ENCODE assay signal across 9 cellular contexts in the genomic region with DNA sequence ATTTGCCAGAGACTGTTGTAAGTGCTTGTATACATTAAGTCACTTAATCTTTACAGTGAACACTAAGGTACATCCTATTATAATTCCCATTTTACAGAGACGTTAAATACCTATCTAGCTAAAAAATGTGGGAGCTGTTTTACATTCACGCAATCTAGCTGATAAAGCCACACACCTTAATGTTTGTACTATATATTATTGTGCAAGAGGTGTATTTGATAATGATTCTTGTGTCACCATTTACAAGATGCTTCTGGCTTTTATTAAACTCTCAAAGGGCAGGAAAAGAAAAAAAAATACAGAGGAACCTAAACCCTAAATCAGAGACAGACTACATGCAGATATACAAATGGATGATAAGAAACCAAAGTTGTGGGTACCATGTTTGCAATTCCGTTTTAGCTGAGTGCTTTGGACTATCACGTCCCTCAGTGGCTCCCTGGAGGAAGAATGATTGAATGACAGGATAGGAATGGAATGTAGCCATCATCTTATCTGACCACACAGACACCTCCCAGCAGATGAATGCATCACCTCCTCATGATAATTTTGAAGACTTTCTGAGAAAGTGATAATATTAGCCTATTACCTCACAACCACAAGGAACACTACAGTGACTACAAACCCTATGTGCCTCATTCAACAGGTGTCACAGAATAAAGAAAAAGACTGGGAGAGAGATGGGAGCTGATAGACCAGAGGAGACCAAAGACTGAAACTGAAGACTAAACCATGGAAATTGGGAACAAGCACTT.
DNase-seq lines count a peak whose midpoint lies in the region; ATAC-seq and TF ChIP-seq lines count a peak whose summit lies in the region.
"Had no signal": no experiment of that assay in that cellular context is flagged by ENCODE, and none has a peak within 500 bp of the region (broad histone marks: within the 10 kb centered on the region; RNA-seq: fewer than 3 reads in every experiment).

No MANE protein-coding gene starts in this region.

- H2BK12ac ChIP-seq in H9 (ENCODE audit: insufficient read length, low read depth, low read length), result no peak overlapping the region

- H3K36me3 Mint-ChIP-seq in H9 (ENCODE audit: insufficient read depth in 1 of 3, low read depth in 3 of 3), result no peaks in the 10 kb centered on the region

- no peaks in the 10 kb centered on the region for H4K20me1 ChIP-seq in H9 (ENCODE audit: control insufficient read depth, insufficient read depth, insufficient read length)

- H3K79me1 ChIP-seq in H9 (ENCODE audit: insufficient read depth, low read depth, low read length, poor library complexity, severe bottlenecking), result no peaks in the 10 kb centered on the region

- H3K56ac ChIP-seq in H9 (ENCODE audit: insufficient read length, low read depth, low read length), result no peak overlapping the region

- H3K36me3 ChIP-seq in esophagus squamous epithelium (no peaks in the 10 kb centered on the region), psoas muscle (ENCODE audit: insufficient read depth in 1 of 2, low read depth in 1 of 2) (no peaks in the 10 kb centered on the region), body of pancreas (replicated peaks in 1 of 2; ENCODE audit: insufficient read depth in 1 of 2, low read depth in 2 of 2) (no peaks in the 10 kb centered on the region), thyroid gland (no peaks in the 10 kb centered on the region)

- no peak overlapping the region for H4K5ac ChIP-seq in H9 (ENCODE audit: insufficient read length, low read depth, low read length)

- TF ChIP-seq POLR2A in esophagus squamous epithelium (IDR thresholded peaks at IDR 0.05) (no peak), body of pancreas (IDR thresholded peaks at IDR 0.05) (no peak), thyroid gland (IDR thresholded peaks at IDR 0.05) (no peak)

- H4K91ac ChIP-seq in H9 (ENCODE audit: insufficient read length, low read depth, low read length), result no peak overlapping the region

- no peak overlapping the region for H3K18ac ChIP-seq in H9 (ENCODE audit: insufficient read length, low read depth, low read length)

- no peak overlapping the region for H2BK5ac ChIP-seq in H9 (ENCODE audit: insufficient read length, low read length)

- H2BK20ac ChIP-seq in H9 (ENCODE audit: low read depth, low read length, poor library complexity, severe bottlenecking), result no peak overlapping the region

- H3K4me2 ChIP-seq in H9 (ENCODE audit: insufficient read depth, insufficient read length, low read length), result peak overlapping the region; percentile 98

- no peak for TF ChIP-seq CTCF in H9 (conservative IDR thresholded peaks at IDR 0.05)
- no peak for TF ChIP-seq CTCF in esophagus squamous epithelium (IDR thresholded peaks at IDR 0.05)
- TF ChIP-seq CTCF in psoas muscle (IDR thresholded peaks at IDR 0.05), result no peak
- TF ChIP-seq CTCF in body of pancreas (IDR thresholded peaks at IDR 0.05), result no peak
- no peak for TF ChIP-seq CTCF in thyroid gland (IDR thresholded peaks at IDR 0.05)

- peaks cover 10% of the 10 kb centered on the region for H3K23me2 ChIP-seq in H9 (ENCODE audit: insufficient read length, low read depth, low read length, poor library complexity, severe bottlenecking)

- H3K4me1 Mint-ChIP-seq in H9, result peaks cover 24 to 25% of the 10 kb centered on the region in 2 experiments

- H2BK15ac ChIP-seq in H9 (ENCODE audit: low read depth, low read length), result no peak overlapping the region

- no peak overlapping the region for H2BK120ac ChIP-seq in H9 (ENCODE audit: low read depth, low read length, poor library complexity, severe bottlenecking)

- no CpG with 5 or more reads among the region's 4 CpGs for WGBS in H9 (ENCODE audit: extremely low coverage, insufficient read length, low lambda C conversion rate)
- WGBS in esophagus squamous epithelium, 2 donors, result 65 to 72% methylated on average over 4 of the region's 4 CpGs
- 52 to 73% (median 58%) methylated on average over 4 of the region's 4 CpGs for WGBS in psoas muscle, 3 donors
- 35 to 37% methylated on average over 4 of the region's 4 CpGs for WGBS in body of pancreas, 2 donors
- WGBS in thyroid gland, 2 donors, result 81 to 84% methylated on average over 4 of the region's 4 CpGs

- no peak overlapping the region for H3K4ac ChIP-seq in H9 (ENCODE audit: low read depth, low read length)

- no peak overlapping the region for H3K14ac ChIP-seq in H9 (ENCODE audit: insufficient read depth, low read length)

- H3K4me3 ChIP-seq in esophagus squamous epithelium (peak overlapping the region; percentile 36 to 73 (median 56)), psoas muscle (peak overlapping the region; percentile 73), body of pancreas (peak overlapping the region in 1 of 2 donors; percentile 14), thyroid gland (replicated peaks in 1 of 3) (peak overlapping the region in 1 of 3 donors; percentile 34)

- no peaks in the 10 kb centered on the region for H3K9me3 Mint-ChIP-seq in H9

- H3K27me3 ChIP-seq in H9 (ENCODE audit: insufficient read depth, low read length), result no peaks in the 10 kb centered on the region
- no peaks in the 10 kb centered on the region for H3K27me3 ChIP-seq in esophagus squamous epithelium
- H3K27me3 ChIP-seq in psoas muscle (ENCODE audit: insufficient read depth in 3 of 3, low read length in 2 of 3), result no peaks in the 10 kb centered on the region
- no peaks in the 10 kb centered on the region for H3K27me3 ChIP-seq in body of pancreas
- no peaks in the 10 kb centered on the region for H3K27me3 ChIP-seq in thyroid gland

- no peak overlapping the region for H2AFZ ChIP-seq in H9 (ENCODE audit: low read length)

- H3K27ac ChIP-seq in H9 (ENCODE audit: insufficient read length, low read depth, low read length), result no peak overlapping the region
- H3K27ac ChIP-seq in esophagus squamous epithelium, result peak overlapping the region in 3 of 4 donors; percentile 72 to 93 (median 87)
- peak overlapping the region; percentile 89 for H3K27ac ChIP-seq in psoas muscle
- peak overlapping the region in 2 of 4 donors; percentile 81 to 97 for H3K27ac ChIP-seq in body of pancreas
- H3K27ac ChIP-seq in thyroid gland, result no peak overlapping the region

- no peak overlapping the region for H3K27ac Mint-ChIP-seq in H9

- ATAC-seq in psoas muscle (peak; percentile 17 to 43 (median 29)), body of pancreas (no peak), GM21360 (IDR thresholded peaks at IDR 0.05; ENCODE audit: unreplicated experiment) (no peak), GM19463 (IDR thresholded peaks at IDR 0.05; ENCODE audit: unreplicated experiment) (no peak)

- H3K9me3 ChIP-seq in H9 (ENCODE audit: control insufficient read depth, low read depth, low read length), result no peaks in the 10 kb centered on the region
- no peaks in the 10 kb centered on the region for H3K9me3 ChIP-seq in esophagus squamous epithelium
- no peaks in the 10 kb centered on the region for H3K9me3 ChIP-seq in psoas muscle
- H3K9me3 ChIP-seq in body of pancreas, result no peaks in the 10 kb centered on the region
- no peaks in the 10 kb centered on the region for H3K9me3 ChIP-seq in thyroid gland

- DNase-seq in H9, result no peak
- peak; percentile 75 for DNase-seq in RPMI7951 (ENCODE audit: low read depth)
- DNase-seq in esophagus squamous epithelium (lab: John Stamatoyannopoulos, UW), result no peak
- no peak for DNase-seq in psoas muscle
- DNase-seq in body of pancreas, result no peak
- no peak for DNase-seq in thyroid gland
- DNase-seq: activated CD4-positive, alpha-beta T cell treated with anti-CD3 and anti-CD28 coated beads for 1 hour had no signal

- no peaks in the 10 kb centered on the region for H3K79me2 ChIP-seq in H9 (ENCODE audit: insufficient read depth, low read length)

- no peak overlapping the region for H4K8ac ChIP-seq in H9 (replicated peaks; ENCODE audit: insufficient read length, low read depth, low read length)

- no peak overlapping the region for H3K9ac ChIP-seq in H9 (ENCODE audit: extremely low read depth, insufficient read length, low read length)

- H3K4me1 ChIP-seq in H9 (ENCODE audit: insufficient read depth, low read length), result no peaks in the 10 kb centered on the region
- H3K4me1 ChIP-seq in esophagus squamous epithelium, result peaks cover 0 to 16% (median 6%) of the 10 kb centered on the region in 3 donors
- H3K4me1 ChIP-seq in psoas muscle, result peaks cover 13% of the 10 kb centered on the region
- peaks cover 25% of the 10 kb centered on the region for H3K4me1 ChIP-seq in body of pancreas
- peaks cover 6 to 9% of the 10 kb centered on the region in 2 donors for H3K4me1 ChIP-seq in thyroid gland

- peaks cover 6% of the 10 kb centered on the region for H3K27me3 Mint-ChIP-seq in H9 (ENCODE audit: low read depth)

- no peak overlapping the region for H3T11ph ChIP-seq in H9 (ENCODE audit: low read length)

- no peak overlapping the region for H3K23ac ChIP-seq in H9 (ENCODE audit: insufficient read length, low read depth, low read length)

- no peak overlapping the region for H2AK5ac ChIP-seq in H9 (ENCODE audit: insufficient read length, low read length)

- H3K4me3 Mint-ChIP-seq in H9, result peak overlapping the region; percentile 89 to 93

- intact Hi-C loops in esophagus squamous epithelium (cut with DNase I), result no loop called here
- intact Hi-C loops in psoas muscle (cut with DNase I), result loop anchor here in 1 of 2 donors (5.0 kb wide), 2 partner anchors 94 to 294 kb away; no protein-coding TSS in a partner anchor
- intact Hi-C loops in body of pancreas (cut with DNase I), result no loop called here
- intact Hi-C loops in thyroid gland (cut with DNase I), result loop anchor here (10.0 kb wide), 1 partner anchor 292 kb away; no protein-coding TSS in a partner anchor

Comparison
In these comparisons a context has a peak if more than half of its experiments do, and no peak if none do; other contexts are left out.
1. H3K27ac ChIP-seq: peak in esophagus squamous epithelium (3 of 4) and psoas muscle (single experiment); none in H9 (single experiment) and thyroid gland (0 of 3).
2. ATAC-seq: peak in psoas muscle (4 of 4); none in body of pancreas (single experiment), GM21360 (single experiment) and GM19463 (single experiment).